1 cellular context compared by ENCODE assay signal in genomic region chr14:64363265-64363840, GRCh38.
TF ChIP-seq lines count a peak whose summit lies in the region.

No MANE protein-coding gene starts in this region.

TF ChIP-seq in K562, 482 proteins besides CTCF, POLR2A, EP300 and RAD21 (continued from another document and continues in another):
- TF ChIP-seq ZBTB26 (CRISPR knock-in tag; IDR thresholded peaks at IDR 0.05): peak; percentile 99
- TF ChIP-seq PYGO2 (tag; IDR thresholded peaks at IDR 0.05): peak; percentile 100
- peak in 2 of 3 experiments; percentile 32 to 93; a peak in 2 of 6 replicates for TF ChIP-seq ZBTB11 (CRISPR knock-in tag; IDR thresholded peaks at IDR 0.05)
- peak; percentile 98 for TF ChIP-seq ZKSCAN8 (CRISPR knock-in tag; IDR thresholded peaks at IDR 0.05)
- TF ChIP-seq MEIS2 (IDR thresholded peaks at IDR 0.05; ENCODE audit: partially characterized antibody): no peak
- TF ChIP-seq GTF2F1 (IDR thresholded peaks at IDR 0.05; ENCODE audit: low read depth, low read length): no peak
- TF ChIP-seq FOXP1 (CRISPR knock-in tag; IDR thresholded peaks at IDR 0.05): no peak
- peak; percentile 53; the same call in 1 of the 2 replicates for TF ChIP-seq ZBTB2 (IDR thresholded peaks at IDR 0.05)
- no peak for TF ChIP-seq BDP1 (IDR thresholded peaks at IDR 0.05; ENCODE audit: insufficient read depth, insufficient read length)
- TF ChIP-seq ADNP (tag; IDR thresholded peaks at IDR 0.05): 0 out of 2 replicates have a peak, but pooled peaks have one; percentile 45
- no peak for TF ChIP-seq SP2 (IDR thresholded peaks at IDR 0.05; ENCODE audit: extremely low read depth, low read depth, low read length, poor library complexity, severe bottlenecking)
- TF ChIP-seq BACH1 (tag; IDR thresholded peaks at IDR 0.05): peak; percentile 99
- peak; percentile 86 for TF ChIP-seq ZNF780A (CRISPR knock-in tag; IDR thresholded peaks at IDR 0.05)
- TF ChIP-seq USF2 (CRISPR knock-in tag; IDR thresholded peaks at IDR 0.05): no peak
- peak; percentile 99 for TF ChIP-seq E2F3 (CRISPR knock-in tag; IDR thresholded peaks at IDR 0.05)
- TF ChIP-seq ZBTB7A (IDR thresholded peaks at IDR 0.05; ENCODE audit: borderline replicate concordance, control insufficient read depth, low read depth, low read length): no peak
- peak; percentile 99 for TF ChIP-seq HBP1 (CRISPR knock-in tag; IDR thresholded peaks at IDR 0.05)
- TF ChIP-seq ZC3H4 (CRISPR knock-in tag; IDR thresholded peaks at IDR 0.05; ENCODE audit: borderline replicate concordance): no peak
- peak; percentile 92 for TF ChIP-seq SLC30A9 (CRISPR knock-in tag; IDR thresholded peaks at IDR 0.05)
- peak in 1 of 2 experiments; percentile 83; a peak in 2 of 4 replicates for TF ChIP-seq FOXA3 (CRISPR knock-in tag; conservative IDR thresholded peaks at IDR 0.05 in 1 of 2, IDR thresholded peaks at IDR 0.05 in 1 of 2)
- TF ChIP-seq IRF2 (CRISPR knock-in tag; IDR thresholded peaks at IDR 0.05): no peak
- TF ChIP-seq ZNF511 (CRISPR knock-in tag; IDR thresholded peaks at IDR 0.05): no peak
- TF ChIP-seq NRF1 (conservative IDR thresholded peaks at IDR 0.05 in 1 of 2, IDR thresholded peaks at IDR 0.05 in 1 of 2): no peak
- TF ChIP-seq ARID1B (IDR thresholded peaks at IDR 0.05): peak; percentile 81
- TF ChIP-seq RBM39 (optimal IDR thresholded peaks at IDR 0.05; ENCODE audit: low read depth, low read length): no peak
- no peak for TF ChIP-seq TRIM25 (IDR thresholded peaks at IDR 0.05; ENCODE audit: borderline replicate concordance)
- peak; percentile 99 for TF ChIP-seq ZNF668 (CRISPR knock-in tag; IDR thresholded peaks at IDR 0.05)
- peak; percentile 77 for TF ChIP-seq SMARCE1 (IDR thresholded peaks at IDR 0.05)
- TF ChIP-seq ZNF253 (CRISPR knock-in tag; conservative IDR thresholded peaks at IDR 0.05): peak; percentile 88; the same call in 1 of the 2 replicates
- peak; percentile 82 for TF ChIP-seq ETS2 (tag; IDR thresholded peaks at IDR 0.05; ENCODE audit: borderline replicate concordance, poor library complexity, severe bottlenecking)
- TF ChIP-seq CHD4 (IDR thresholded peaks at IDR 0.05; ENCODE audit: insufficient read depth, insufficient replicate concordance, low read depth, low read length, poor library complexity, severe bottlenecking): no peak
- TF ChIP-seq PREB (CRISPR knock-in tag; IDR thresholded peaks at IDR 0.05): no peak
- TF ChIP-seq NEUROD1 (IDR thresholded peaks at IDR 0.05; ENCODE audit: borderline replicate concordance, low read depth, low read length, partially characterized antibody): no peak
- TF ChIP-seq ZNF408 (CRISPR knock-in tag; IDR thresholded peaks at IDR 0.05; ENCODE audit: low read depth): no peak
- TF ChIP-seq SMARCB1 (IDR thresholded peaks at IDR 0.05; ENCODE audit: insufficient read length, low read depth): no peak
- no peak for TF ChIP-seq MYNN (IDR thresholded peaks at IDR 0.05)
- no peak for TF ChIP-seq MYNN (CRISPR knock-in tag; IDR thresholded peaks at IDR 0.05)
- no peak for TF ChIP-seq POU5F1 (IDR thresholded peaks at IDR 0.05; ENCODE audit: borderline replicate concordance, low read depth, low read length, partially characterized antibody)
- no peak for TF ChIP-seq KDM4B (IDR thresholded peaks at IDR 0.05; ENCODE audit: borderline replicate concordance in 2 of 2, low read depth in 1 of 2)
- TF ChIP-seq RUNX1 (IDR thresholded peaks at IDR 0.05; ENCODE audit: low read depth): no peak
- no peak for TF ChIP-seq TCF7 (IDR thresholded peaks at IDR 0.05; ENCODE audit: borderline replicate concordance)
- peak; percentile 99 for TF ChIP-seq HEY1 (CRISPR knock-in tag; IDR thresholded peaks at IDR 0.05; ENCODE audit: borderline replicate concordance)
- TF ChIP-seq L3MBTL2 (IDR thresholded peaks at IDR 0.05): peak; percentile 18; the same call in 1 of the 2 replicates
- TF ChIP-seq ZC3H8 (IDR thresholded peaks at IDR 0.05): no peak
- peak; percentile 94 for TF ChIP-seq STAT5B (CRISPR knock-in tag; IDR thresholded peaks at IDR 0.05)
- TF ChIP-seq ZNF140 (CRISPR knock-in tag; IDR thresholded peaks at IDR 0.05): peak; percentile 95
- TF ChIP-seq ZNF431 (CRISPR knock-in tag; IDR thresholded peaks at IDR 0.05): no peak
- no peak for TF ChIP-seq HNRNPUL1 (IDR thresholded peaks at IDR 0.05; ENCODE audit: low read length)
- TF ChIP-seq CLOCK (CRISPR knock-in tag; IDR thresholded peaks at IDR 0.05; ENCODE audit: borderline replicate concordance): peak; percentile 95
- TF ChIP-seq MTA2 (IDR thresholded peaks at IDR 0.05; ENCODE audit: low read depth): peak; percentile 31; the same call in 1 of the 2 replicates
- TF ChIP-seq ZNF79 (CRISPR knock-in tag; IDR thresholded peaks at IDR 0.05; ENCODE audit: low read depth): peak; percentile 99
- TF ChIP-seq ZFP91 (CRISPR knock-in tag; IDR thresholded peaks at IDR 0.05): no peak
- TF ChIP-seq PHB2 (IDR thresholded peaks at IDR 0.05; ENCODE audit: low read depth): no peak
- no peak for TF ChIP-seq NCOA4 (IDR thresholded peaks at IDR 0.05; ENCODE audit: partially characterized antibody)
